10 cellular contexts compared by ENCODE assay signal in genomic region chr13:30802501-30802900, GRCh38.
DNase-seq lines count a peak whose midpoint lies in the region; ATAC-seq and TF ChIP-seq lines count a peak whose summit lies in the region.
"Had no signal": no experiment of that assay in that cellular context is flagged by ENCODE, and none has a peak within 500 bp of the region (broad histone marks: within the 10 kb centered on the region; RNA-seq: fewer than 3 reads in every experiment).

No MANE protein-coding gene starts in this region.

- peak overlapping the region; percentile 74 for H2AFZ ChIP-seq in smooth muscle cell (ENCODE audit: low read depth)

- H3K4me3 ChIP-seq in coronary artery (peak overlapping the region; percentile 65), smooth muscle cell (no peak overlapping the region), HAP-1 (no peak overlapping the region)

- H3K27me3 ChIP-seq in smooth muscle cell (ENCODE audit: low read depth) (no peaks in the 10 kb centered on the region), HAP-1 (ENCODE audit: low read depth) (no peaks in the 10 kb centered on the region)
- H3K27me3 ChIP-seq: heart right ventricle, tibial nerve had no signal

- peak overlapping the region; percentile 65 for H3K4me3 Mint-ChIP-seq in activated CD4-positive, alpha-beta T cell treated with anti-CD3 and anti-CD28 coated beads, Interleukin-2, amount 10 ng/mL, durations not matched to agents 24 days and 14 days

- H3K4me1 ChIP-seq in smooth muscle cell (ENCODE audit: low read depth): peaks cover 18% of the 10 kb centered on the region
- H3K4me1 ChIP-seq in HAP-1: peaks cover 2% of the 10 kb centered on the region

- H3K27ac ChIP-seq in coronary artery: peak overlapping the region in 1 of 2 donors; percentile 54
- no peak overlapping the region for H3K27ac ChIP-seq in smooth muscle cell (ENCODE audit: low read depth)

- ATAC-seq in HG03280 (IDR thresholded peaks at IDR 0.05; ENCODE audit: unreplicated experiment): peak; percentile 12

- no peaks in the 10 kb centered on the region for H3K9me3 Mint-ChIP-seq in activated CD4-positive, alpha-beta T cell treated with anti-CD3 and anti-CD28 coated beads, Interleukin-2, amount 10 ng/mL, durations not matched to agents 24 days and 14 days

- no peak overlapping the region for H3K9ac ChIP-seq in smooth muscle cell (ENCODE audit: low read depth)

- H3K27ac Mint-ChIP-seq in activated CD4-positive, alpha-beta T cell treated with anti-CD3 and anti-CD28 coated beads, Interleukin-2, amount 10 ng/mL, durations not matched to agents 24 days and 14 days: no peak overlapping the region

- intact Hi-C loops in activated CD4-positive, alpha-beta T cell treated with anti-CD3 and anti-CD28 coated beads, Interleukin-2, amount 10 ng/mL, durations not matched to agents 24 days and 14 days (cut with micrococcal nuclease): loop anchor here (2.0 to 5.0 kb wide), 4 partner anchors 65 to 670 kb away; no protein-coding TSS in a partner anchor

- H4K20me1 ChIP-seq in smooth muscle cell (ENCODE audit: low read depth): no peaks in the 10 kb centered on the region

- no peaks in the 10 kb centered on the region for H3K79me2 ChIP-seq in smooth muscle cell (ENCODE audit: low read depth)

- TF ChIP-seq CTCF in coronary artery (IDR thresholded peaks at IDR 0.05) (no peak), smooth muscle cell (IDR thresholded peaks at IDR 0.05; ENCODE audit: borderline replicate concordance, insufficient read depth, poor library complexity, severe bottlenecking) (no peak)

- peaks cover 14% of the 10 kb centered on the region for H3F3A ChIP-seq in smooth muscle cell (ENCODE audit: low read depth)

- H3K4me2 ChIP-seq in smooth muscle cell: peak overlapping the region; percentile 76

- H3K36me3 ChIP-seq in smooth muscle cell (ENCODE audit: low read depth): no peaks in the 10 kb centered on the region
- no peaks in the 10 kb centered on the region for H3K36me3 ChIP-seq in HAP-1 (replicated peaks)
- H3K36me3 ChIP-seq: heart right ventricle, tibial nerve had no signal

- no peaks in the 10 kb centered on the region for H3K36me3 Mint-ChIP-seq in activated CD4-positive, alpha-beta T cell treated with anti-CD3 and anti-CD28 coated beads, Interleukin-2, amount 10 ng/mL, durations not matched to agents 24 days and 14 days (ENCODE audit: low read depth)

- WGBS in smooth muscle cell (ENCODE audit: low lambda C conversion rate): 93% methylated on average over 5 of the region's 5 CpGs

- DNase-seq in activated CD4-positive, alpha-beta T cell treated with anti-CD3 and anti-CD28 coated beads, Interleukin-2, amount 10 ng/mL, durations not matched to agents 24 days and 14 days: no peak
- no peak for DNase-seq in activated CD4-positive, alpha-beta T cell treated with anti-CD3 and anti-CD28 coated beads for 48 hours
- DNase-seq in coronary artery (ENCODE audit: low spot score) (no peak), smooth muscle cell (lab: John Stamatoyannopoulos, UW; ENCODE audit: unreplicated experiment) (no peak), HAP-1 (ENCODE audit: low spot score in 2 of 2) (no peak), NCI-H1048 (lab: John Stamatoyannopoulos, UW) (no peak)
- DNase-seq in activated CD4-positive, alpha-beta T cell treated with anti-CD3 and anti-CD28 coated beads for 4 hours: no peak

- H3K9me3 ChIP-seq in smooth muscle cell (replicated peaks; ENCODE audit: low read depth) (no peaks in the 10 kb centered on the region), HAP-1 (no peaks in the 10 kb centered on the region)
- H3K9me3 ChIP-seq: heart right ventricle, tibial nerve had no signal

- in situ Hi-C loops in HAP-1 (cut with MboI; ENCODE audit: low sequenced_read_pairs): loop anchor here (10.0 kb wide), 1 partner anchor 668 kb away; no protein-coding TSS in a partner anchor

- H3K27me3 Mint-ChIP-seq in activated CD4-positive, alpha-beta T cell treated with anti-CD3 and anti-CD28 coated beads, Interleukin-2, amount 10 ng/mL, durations not matched to agents 24 days and 14 days: no peaks in the 10 kb centered on the region

- H3K4me1 Mint-ChIP-seq in activated CD4-positive, alpha-beta T cell treated with anti-CD3 and anti-CD28 coated beads, Interleukin-2, amount 10 ng/mL, durations not matched to agents 24 days and 14 days: peaks cover 20% of the 10 kb centered on the region
